ENCODE assay signal across 8 cellular contexts in genomic region chr3:39147711-39148115, GRCh38. TPM values are rescaled to one million over a fixed set of nuclear protein-coding genes. Genes with fewer than 3 reads are reported as not detected.
DNase-seq lines count a peak whose midpoint lies in the region; ATAC-seq and TF ChIP-seq lines count a peak whose summit lies in the region.

No MANE protein-coding gene starts in this region.

- DNase-seq in Daoy (ENCODE audit: low read depth) (peak; percentile 78), MM.1S (peak; percentile 58), left lobe of liver (ENCODE audit: low spot score) (peak; percentile 52), testis (no peak), NCI-H748 treated with DMSO at 0.1 percent for 48 hours (lab: John Stamatoyannopoulos, UW) (no peak), SK-N-DZ (ENCODE audit: low spot score) (no peak)
- peak; percentile 64 for DNase-seq in activated naive CD8-positive, alpha-beta T cell treated with anti-CD3 and anti-CD28 coated beads, Interleukin-2, amount 10 ng/mL, durations not matched to agents 7 days and 5 days

- peaks cover 67% of the 10 kb centered on the region for H3K79me2 ChIP-seq in MM.1S (ENCODE audit: low read length)

- no peaks in the 10 kb centered on the region; the same call in 1 of the 2 replicates for H3K36me3 ChIP-seq in MM.1S (replicated peaks; ENCODE audit: insufficient read depth, low read length)
- H3K36me3 ChIP-seq in testis (ENCODE audit: low read depth, missing control alignments) = no peaks in the 10 kb centered on the region

- peaks cover 26% of the 10 kb centered on the region for H3K36me3 Mint-ChIP-seq in activated naive CD8-positive, alpha-beta T cell treated with anti-CD3 and anti-CD28 coated beads, Interleukin-2, amount 10 ng/mL, durations not matched to agents 7 days and 5 days

- TF ChIP-seq POLR2A in testis (IDR thresholded peaks at IDR 0.05) = no peak

- H3K9me3 ChIP-seq in MM.1S (replicated peaks; ENCODE audit: insufficient read depth, low read length) (no peaks in the 10 kb centered on the region), testis (no peaks in the 10 kb centered on the region)

- POLR2A ChIA-PET in activated naive CD8-positive, alpha-beta T cell treated with anti-CD3 and anti-CD28 coated beads, Interleukin-2, amount 10 ng/mL, durations not matched to agents 7 days and 5 days (lab: Charles Lee) = interaction anchor here (0.6 to 3.4 kb wide), 6 partner anchors 20 to 140 kb away, joined by 3 to 17 read pairs (median 6); partner anchors contain the start of genes GORASP1 and TTC21A

- H3K27me3 ChIP-seq in MM.1S (replicated peaks; ENCODE audit: insufficient read depth, low read length) = no peaks in the 10 kb centered on the region
- no peaks in the 10 kb centered on the region for H3K27me3 ChIP-seq in testis

- ATAC-seq in GM21381 (IDR thresholded peaks at IDR 0.05; ENCODE audit: unreplicated experiment) (peak; percentile 24), left lobe of liver (no peak)
- peak; percentile 23 for ATAC-seq in activated naive CD8-positive, alpha-beta T cell treated with anti-CD3 and anti-CD28 coated beads, Interleukin-2, amount 10 ng/mL, durations not matched to agents 7 days and 5 days (ENCODE audit: low read depth)

- peak overlapping the region; percentile 96 for H3K4me3 Mint-ChIP-seq in activated naive CD8-positive, alpha-beta T cell treated with anti-CD3 and anti-CD28 coated beads, Interleukin-2, amount 10 ng/mL, durations not matched to agents 7 days and 5 days

- H3K4me3 ChIP-seq in MM.1S (ENCODE audit: low read length) (peak overlapping the region; percentile 31), testis (no peak overlapping the region)

- no peaks in the 10 kb centered on the region for H3K9me3 Mint-ChIP-seq in activated naive CD8-positive, alpha-beta T cell treated with anti-CD3 and anti-CD28 coated beads, Interleukin-2, amount 10 ng/mL, durations not matched to agents 7 days and 5 days

- H3F3A ChIP-seq in MM.1S (ENCODE audit: insufficient read depth, low read length) = peaks cover 33% of the 10 kb centered on the region

- no peaks in the 10 kb centered on the region for H3K9me2 ChIP-seq in MM.1S (replicated peaks; ENCODE audit: insufficient read depth, low read length)

- WGBS in testis, 2 donors = 64 to 66% methylated on average over 4 of the region's 4 CpGs

- H3K27ac ChIP-seq in MM.1S (ENCODE audit: low read length) (peak overlapping the region; percentile 55; the same call in 1 of the 2 replicates), testis (peak overlapping the region; percentile 29 to 50)

- no peak overlapping the region for H2AFZ ChIP-seq in MM.1S (ENCODE audit: low read length)

- peaks cover 49% of the 10 kb centered on the region for H3K4me1 ChIP-seq in MM.1S (ENCODE audit: low read length)
- peaks cover 58% of the 10 kb centered on the region for H3K4me1 ChIP-seq in testis

- H3K9ac ChIP-seq in MM.1S (ENCODE audit: low read length) = peak overlapping the region; percentile 31; the same call in 1 of the 2 replicates

- no peaks in the 10 kb centered on the region for H3K27me3 Mint-ChIP-seq in activated naive CD8-positive, alpha-beta T cell treated with anti-CD3 and anti-CD28 coated beads, Interleukin-2, amount 10 ng/mL, durations not matched to agents 7 days and 5 days

- intact Hi-C loops in testis (cut with DNase I; ENCODE audit: low total_unique reads) = no loop called here

- H3K4me2 ChIP-seq in MM.1S (ENCODE audit: low read depth, low read length) = peak overlapping the region; percentile 84

- TF ChIP-seq CTCF in MM.1S (IDR thresholded peaks at IDR 0.05; ENCODE audit: low read length) (no peak), testis (IDR thresholded peaks at IDR 0.05) (no peak)

- H3K4me1 Mint-ChIP-seq in activated naive CD8-positive, alpha-beta T cell treated with anti-CD3 and anti-CD28 coated beads, Interleukin-2, amount 10 ng/mL, durations not matched to agents 7 days and 5 days = peaks cover 65% of the 10 kb centered on the region

- H4K20me1 ChIP-seq in MM.1S (ENCODE audit: insufficient read depth, low read length) = no peaks in the 10 kb centered on the region

- H3K27ac Mint-ChIP-seq in activated naive CD8-positive, alpha-beta T cell treated with anti-CD3 and anti-CD28 coated beads, Interleukin-2, amount 10 ng/mL, durations not matched to agents 7 days and 5 days = peak overlapping the region; percentile 97

RNA-seq across cellular contexts. Expression of gene CSRNP1, which starts 5.7 kb away (rescaled TPM):
- 11.4 and 12.2 TPM in 2 replicates for total RNA-seq in Daoy (2014; rRNA removed; shearing (Covaris generic))
- total RNA-seq in activated naive CD8-positive, alpha-beta T cell treated with anti-CD3 and anti-CD28 coated beads, Interleukin-2, amount 10 ng/mL, durations not matched to agents 7 days and 5 days = 10 to 100 TPM; 15.8 to 16.5 TPM
- total RNA-seq in left lobe of liver = 9.0 TPM
- total RNA-seq in testis = 10 to 100 TPM; 27.0 to 30.4 TPM
- polyA plus RNA-seq in testis (ENCODE audit: insufficient read depth, low read depth, low replicate concordance) = 20.4 TPM
- 1.2 and 1.5 TPM in 2 replicates for polyA plus RNA-seq in SK-N-DZ (2014; cell fraction: cytosol; rRNA removed)
- polyA plus RNA-seq in SK-N-DZ (2014; cell fraction: nucleus; rRNA removed) = 0.33 and 2.7 TPM in 2 replicates

RNA-seq across cellular contexts. Expression of gene TTC21A, which starts 40.2 kb away (rescaled TPM):
- 0.17 and 1.3 TPM in 2 replicates for total RNA-seq in Daoy (2014; rRNA removed; shearing (Covaris generic))
- 1 to 10 TPM; 2.7 to 4.5 TPM for total RNA-seq in activated naive CD8-positive, alpha-beta T cell treated with anti-CD3 and anti-CD28 coated beads, Interleukin-2, amount 10 ng/mL, durations not matched to agents 7 days and 5 days
- total RNA-seq in left lobe of liver (2.3 TPM), testis (100 to 1,000 TPM in 1 of 2 donors, 10 to 100 TPM in 1; 74.3 to 101 TPM)
- 266 TPM for polyA plus RNA-seq in testis (ENCODE audit: insufficient read depth, low read depth, low replicate concordance)
- polyA plus RNA-seq in SK-N-DZ (2014; cell fraction: cytosol; rRNA removed) = 0.39 and 1.3 TPM in 2 replicates
- polyA plus RNA-seq in SK-N-DZ (2014; cell fraction: nucleus; rRNA removed) = 6.7 and 14.7 TPM in 2 replicates

RNA-seq across cellular contexts. Expression of gene GORASP1, which starts 40.3 kb away (rescaled TPM):
- 20.0 and 21.7 TPM in 2 replicates for total RNA-seq in Daoy (2014; rRNA removed; shearing (Covaris generic))
- total RNA-seq in activated naive CD8-positive, alpha-beta T cell treated with anti-CD3 and anti-CD28 coated beads, Interleukin-2, amount 10 ng/mL, durations not matched to agents 7 days and 5 days = 10 to 100 TPM; 25.1 to 28.1 TPM
- total RNA-seq in left lobe of liver (39.4 TPM), testis (10 to 100 TPM; 75.3 to 92.1 TPM)
- 69.5 TPM for polyA plus RNA-seq in testis (ENCODE audit: insufficient read depth, low read depth, low replicate concordance)
- polyA plus RNA-seq in SK-N-DZ (2014; cell fraction: cytosol; rRNA removed) = 21.9 and 25.3 TPM in 2 replicates
- 86.3 and 110 TPM in 2 replicates for polyA plus RNA-seq in SK-N-DZ (2014; cell fraction: nucleus; rRNA removed)

RNA-seq across cellular contexts. Expression of gene XIRP1, which starts 44.7 kb away (rescaled TPM):
- total RNA-seq in Daoy (2014; rRNA removed; shearing (Covaris generic)) = not detected in 2 replicates
- total RNA-seq in activated naive CD8-positive, alpha-beta T cell treated with anti-CD3 and anti-CD28 coated beads, Interleukin-2, amount 10 ng/mL, durations not matched to agents 7 days and 5 days = not detected
- total RNA-seq in left lobe of liver (not detected), testis (under 1 TPM; 0.24 to 0.37 TPM)
- polyA plus RNA-seq in testis (ENCODE audit: insufficient read depth, low read depth, low replicate concordance) = 2.8 TPM
- polyA plus RNA-seq in SK-N-DZ (2014; cell fraction: cytosol; rRNA removed) = not detected in 2 replicates
- polyA plus RNA-seq in SK-N-DZ (2014; cell fraction: nucleus; rRNA removed) = not detected in 2 replicates

Comparison
In these comparisons a context has a peak if more than half of its experiments do, and no peak if none do; other contexts are left out.
1. DNase-seq: peak in Daoy (single experiment), MM.1S (single experiment), activated naive CD8-positive, alpha-beta T cell treated with anti-CD3 and anti-CD28 coated beads, Interleukin-2, amount 10 ng/mL, durations not matched to agents 7 days and 5 days (single experiment) and left lobe of liver (single experiment); none in testis (single experiment), NCI-H748 treated with DMSO at 0.1 percent for 48 hours (single experiment) and SK-N-DZ (single experiment).
2. RNA of gene TTC21A, which starts 40.2 kb away (total RNA-seq): 74.3 to 101 TPM in testis; 2.7 to 4.5 TPM in activated naive CD8-positive, alpha-beta T cell treated with anti-CD3 and anti-CD28 coated beads, Interleukin-2, amount 10 ng/mL, durations not matched to agents 7 days and 5 days, 2.3 TPM in left lobe of liver (single experiment) and 0.17 to 1.3 TPM in Daoy; every median in the first group is over 10 times any median in the second.